ENCODE assay signal across 13 cellular contexts in the genomic region with DNA sequence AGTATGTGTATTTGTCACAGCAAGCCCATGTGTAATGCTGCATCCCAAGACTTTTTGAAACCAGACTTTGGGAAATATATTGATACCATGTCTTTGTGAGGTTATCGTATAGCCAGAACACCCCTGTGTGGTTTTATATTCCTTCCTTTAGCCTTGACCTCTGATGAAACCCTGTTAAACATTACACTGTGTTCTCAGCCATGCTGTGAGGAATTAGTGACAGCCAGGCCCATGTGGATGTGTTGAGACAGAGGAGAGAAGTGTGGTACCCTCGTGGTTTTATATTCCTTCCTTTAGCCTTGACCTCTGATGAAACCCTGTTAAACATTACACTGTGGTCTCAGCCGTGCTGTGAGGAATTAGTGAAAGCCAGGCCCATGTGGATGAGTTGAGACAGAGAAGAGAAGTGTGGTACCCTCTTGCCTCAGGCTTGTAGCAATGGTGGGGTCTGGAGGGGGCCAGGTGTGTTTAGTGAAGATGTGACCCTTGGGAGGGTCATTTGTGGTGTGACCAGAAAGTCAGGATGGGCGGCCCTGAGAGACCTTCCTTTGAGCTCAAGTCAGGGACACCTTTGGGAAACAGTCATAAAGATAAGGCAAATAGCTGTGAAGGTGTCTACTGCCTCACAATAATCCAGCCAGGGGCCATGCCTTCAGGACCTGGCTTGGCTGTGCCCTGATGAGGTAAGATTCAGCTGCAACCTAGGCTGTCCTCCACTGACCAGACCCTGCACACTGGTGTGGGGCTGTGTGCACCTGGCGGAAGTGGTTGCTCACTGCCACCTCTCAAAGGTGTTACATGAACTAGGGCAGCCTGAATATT.
DNase-seq lines count a peak whose midpoint lies in the region; ATAC-seq, FAIRE-seq and TF ChIP-seq lines count a peak whose summit lies in the region.
"Had no signal": no experiment of that assay in that cellular context is flagged by ENCODE, and none has a peak within 500 bp of the region (broad histone marks: within the 10 kb centered on the region; RNA-seq: fewer than 3 reads in every experiment).

No MANE protein-coding gene starts in this region.

- no peak overlapping the region for H3K4me3 ChIP-seq in pancreas
- H3K4me3 ChIP-seq: BLaER1 treated with 17β-estradiol and CSF1 and Interleukin-3, amounts not matched to agents 10 nM and 100 nM; stomach had no signal

- FAIRE-seq in pancreas (lab: Jason Lieb, UNC): no peak
- FAIRE-seq: astrocyte had no signal

- ATAC-seq in GM18858 (IDR thresholded peaks at IDR 0.05; ENCODE audit: unreplicated experiment) (peak; percentile 62), GM21619 (IDR thresholded peaks at IDR 0.05; ENCODE audit: unreplicated experiment) (peak; percentile 87), HG03521 (IDR thresholded peaks at IDR 0.05; ENCODE audit: unreplicated experiment) (peak; percentile 47), pancreas (no peak), SK-N-SH treated with all-trans-retinoic acid at 6 μM for 48 hours (no peak)
- ATAC-seq: naive thymus-derived CD4-positive, alpha-beta T cell had no signal

- intact Hi-C loops in pancreas (cut with DNase I): no loop called here

- no peaks in the 10 kb centered on the region for H3K4me1 ChIP-seq in pancreas

- no peaks in the 10 kb centered on the region for H3K36me3 ChIP-seq in pancreas
- H3K36me3 ChIP-seq: BLaER1 treated with 17β-estradiol and CSF1 and Interleukin-3, amounts not matched to agents 10 nM and 100 nM; stomach had no signal

- 51 to 54% methylated on average over 5 of the region's 5 CpGs for WGBS in pancreas, 2 donors

- no peaks in the 10 kb centered on the region for H3K9me3 ChIP-seq in pancreas
- H3K9me3 ChIP-seq: stomach had no signal

- H3K27ac ChIP-seq in pancreas: no peak overlapping the region
- H3K27ac ChIP-seq: stomach had no signal

- no peak for TF ChIP-seq CTCF in pancreas (IDR thresholded peaks at IDR 0.05)

- no peaks in the 10 kb centered on the region for H3K27me3 ChIP-seq in pancreas
- H3K27me3 ChIP-seq: BLaER1 treated with 17β-estradiol and CSF1 and Interleukin-3, amounts not matched to agents 10 nM and 100 nM; stomach had no signal

- DNase-seq in left kidney (ENCODE audit: low read depth, low spot score) (peak; percentile 63), NCI-H226 (no peak), pancreas (no peak), NCI-H2107 treated with DMSO at 0.1 percent for 48 hours (lab: John Stamatoyannopoulos, UW; ENCODE audit: unreplicated experiment) (no peak)
- DNase-seq: naive thymus-derived CD4-positive, alpha-beta T cell; NCI-H1694 treated with DMSO at 0.1 percent for 48 hours; stomach had no signal

TF ChIP-seq in SK-N-SH treated with all-trans-retinoic acid at 6 μM for 48 hours, 23 proteins besides CTCF, POLR2A, EP300 and RAD21:
- no peak for TF ChIP-seq RARB (CRISPR knock-in tag; IDR thresholded peaks at IDR 0.05)
- no peak for TF ChIP-seq ZNF8 (CRISPR knock-in tag; IDR thresholded peaks at IDR 0.05)
- TF ChIP-seq ESRRG (CRISPR knock-in tag; IDR thresholded peaks at IDR 0.05): no peak
- TF ChIP-seq, protein P1, sequence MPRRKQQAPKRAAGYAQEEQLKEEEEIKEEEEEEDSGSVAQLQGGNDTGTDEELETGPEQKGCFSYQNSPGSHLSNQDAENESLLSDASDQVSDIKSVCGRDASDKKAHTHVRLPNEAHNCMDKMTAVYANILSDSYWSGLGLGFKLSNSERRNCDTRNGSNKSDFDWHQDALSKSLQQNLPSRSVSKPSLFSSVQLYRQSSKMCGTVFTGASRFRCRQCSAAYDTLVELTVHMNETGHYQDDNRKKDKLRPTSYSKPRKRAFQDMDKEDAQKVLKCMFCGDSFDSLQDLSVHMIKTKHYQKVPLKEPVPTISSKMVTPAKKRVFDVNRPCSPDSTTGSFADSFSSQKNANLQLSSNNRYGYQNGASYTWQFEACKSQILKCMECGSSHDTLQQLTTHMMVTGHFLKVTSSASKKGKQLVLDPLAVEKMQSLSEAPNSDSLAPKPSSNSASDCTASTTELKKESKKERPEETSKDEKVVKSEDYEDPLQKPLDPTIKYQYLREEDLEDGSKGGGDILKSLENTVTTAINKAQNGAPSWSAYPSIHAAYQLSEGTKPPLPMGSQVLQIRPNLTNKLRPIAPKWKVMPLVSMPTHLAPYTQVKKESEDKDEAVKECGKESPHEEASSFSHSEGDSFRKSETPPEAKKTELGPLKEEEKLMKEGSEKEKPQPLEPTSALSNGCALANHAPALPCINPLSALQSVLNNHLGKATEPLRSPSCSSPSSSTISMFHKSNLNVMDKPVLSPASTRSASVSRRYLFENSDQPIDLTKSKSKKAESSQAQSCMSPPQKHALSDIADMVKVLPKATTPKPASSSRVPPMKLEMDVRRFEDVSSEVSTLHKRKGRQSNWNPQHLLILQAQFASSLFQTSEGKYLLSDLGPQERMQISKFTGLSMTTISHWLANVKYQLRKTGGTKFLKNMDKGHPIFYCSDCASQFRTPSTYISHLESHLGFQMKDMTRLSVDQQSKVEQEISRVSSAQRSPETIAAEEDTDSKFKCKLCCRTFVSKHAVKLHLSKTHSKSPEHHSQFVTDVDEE (CRISPR knock-in tag; IDR thresholded peaks at IDR 0.05): no peak
- TF ChIP-seq GLIS3 (CRISPR knock-in tag; IDR thresholded peaks at IDR 0.05): no peak
- TF ChIP-seq, protein P2, sequence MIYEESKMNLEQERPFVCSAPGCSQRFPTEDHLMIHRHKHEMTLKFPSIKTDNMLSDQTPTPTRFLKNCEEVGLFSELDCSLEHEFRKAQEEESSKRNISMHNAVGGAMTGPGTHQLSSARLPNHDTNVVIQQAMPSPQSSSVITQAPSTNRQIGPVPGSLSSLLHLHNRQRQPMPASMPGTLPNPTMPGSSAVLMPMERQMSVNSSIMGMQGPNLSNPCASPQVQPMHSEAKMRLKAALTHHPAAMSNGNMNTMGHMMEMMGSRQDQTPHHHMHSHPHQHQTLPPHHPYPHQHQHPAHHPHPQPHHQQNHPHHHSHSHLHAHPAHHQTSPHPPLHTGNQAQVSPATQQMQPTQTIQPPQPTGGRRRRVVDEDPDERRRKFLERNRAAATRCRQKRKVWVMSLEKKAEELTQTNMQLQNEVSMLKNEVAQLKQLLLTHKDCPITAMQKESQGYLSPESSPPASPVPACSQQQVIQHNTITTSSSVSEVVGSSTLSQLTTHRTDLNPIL (CRISPR knock-in tag; IDR thresholded peaks at IDR 0.05; ENCODE audit: low read depth): no peak
- TF ChIP-seq TCF4 (CRISPR knock-in tag; IDR thresholded peaks at IDR 0.05; ENCODE audit: borderline replicate concordance): no peak
- no peak for TF ChIP-seq ZNF70 (CRISPR knock-in tag; IDR thresholded peaks at IDR 0.05)
- TF ChIP-seq TOX (CRISPR knock-in tag; IDR thresholded peaks at IDR 0.05; ENCODE audit: borderline replicate concordance): no peak
- TF ChIP-seq OSR1 (CRISPR knock-in tag; IDR thresholded peaks at IDR 0.05): no peak
- no peak for TF ChIP-seq ZC3H10 (CRISPR knock-in tag; IDR thresholded peaks at IDR 0.05)
- TF ChIP-seq, protein P3, sequence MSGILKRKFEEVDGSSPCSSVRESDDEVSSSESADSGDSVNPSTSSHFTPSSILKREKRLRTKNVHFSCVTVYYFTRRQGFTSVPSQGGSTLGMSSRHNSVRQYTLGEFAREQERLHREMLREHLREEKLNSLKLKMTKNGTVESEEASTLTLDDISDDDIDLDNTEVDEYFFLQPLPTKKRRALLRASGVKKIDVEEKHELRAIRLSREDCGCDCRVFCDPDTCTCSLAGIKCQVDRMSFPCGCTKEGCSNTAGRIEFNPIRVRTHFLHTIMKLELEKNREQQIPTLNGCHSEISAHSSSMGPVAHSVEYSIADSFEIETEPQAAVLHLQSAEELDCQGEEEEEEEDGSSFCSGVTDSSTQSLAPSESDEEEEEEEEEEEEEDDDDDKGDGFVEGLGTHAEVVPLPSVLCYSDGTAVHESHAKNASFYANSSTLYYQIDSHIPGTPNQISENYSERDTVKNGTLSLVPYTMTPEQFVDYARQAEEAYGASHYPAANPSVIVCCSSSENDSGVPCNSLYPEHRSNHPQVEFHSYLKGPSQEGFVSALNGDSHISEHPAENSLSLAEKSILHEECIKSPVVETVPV (CRISPR knock-in tag; IDR thresholded peaks at IDR 0.05): no peak
- TF ChIP-seq PPARA (CRISPR knock-in tag; IDR thresholded peaks at IDR 0.05; ENCODE audit: borderline replicate concordance): no peak
- TF ChIP-seq, protein P4, sequence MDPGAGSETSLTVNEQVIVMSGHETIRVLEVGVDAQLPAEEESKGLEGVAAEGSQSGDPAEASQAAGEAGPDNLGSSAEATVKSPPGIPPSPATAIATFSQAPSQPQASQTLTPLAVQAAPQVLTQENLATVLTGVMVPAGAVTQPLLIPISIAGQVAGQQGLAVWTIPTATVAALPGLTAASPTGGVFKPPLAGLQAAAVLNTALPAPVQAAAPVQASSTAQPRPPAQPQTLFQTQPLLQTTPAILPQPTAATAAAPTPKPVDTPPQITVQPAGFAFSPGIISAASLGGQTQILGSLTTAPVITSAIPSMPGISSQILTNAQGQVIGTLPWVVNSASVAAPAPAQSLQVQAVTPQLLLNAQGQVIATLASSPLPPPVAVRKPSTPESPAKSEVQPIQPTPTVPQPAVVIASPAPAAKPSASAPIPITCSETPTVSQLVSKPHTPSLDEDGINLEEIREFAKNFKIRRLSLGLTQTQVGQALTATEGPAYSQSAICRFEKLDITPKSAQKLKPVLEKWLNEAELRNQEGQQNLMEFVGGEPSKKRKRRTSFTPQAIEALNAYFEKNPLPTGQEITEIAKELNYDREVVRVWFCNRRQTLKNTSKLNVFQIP (CRISPR knock-in tag; IDR thresholded peaks at IDR 0.05; ENCODE audit: borderline replicate concordance, low read depth): no peak
- TF ChIP-seq ZFP3 (CRISPR knock-in tag; IDR thresholded peaks at IDR 0.05): no peak
- no peak for TF ChIP-seq ZNF565 (CRISPR knock-in tag; conservative IDR thresholded peaks at IDR 0.05; ENCODE audit: low read depth)
- no peak for TF ChIP-seq SNAI2 (CRISPR knock-in tag; IDR thresholded peaks at IDR 0.05)
TF ChIP-seq in SK-N-SH treated with all-trans-retinoic acid at 6 μM for 48 hours: peak in this region for 0.

Comparison
In these comparisons a context has a peak if more than half of its experiments do, and no peak if none do; other contexts are left out.
1. ATAC-seq: peak in GM18858 (single experiment), GM21619 (single experiment) and HG03521 (single experiment); none in pancreas (0 of 4) and SK-N-SH treated with all-trans-retinoic acid at 6 μM for 48 hours (single experiment).